8 cellular contexts compared by ENCODE assay signal in genomic region chr10:70233109-70233938, GRCh38. TPM values are rescaled to one million over a fixed set of nuclear protein-coding genes. Genes with fewer than 3 reads are reported as not detected.
DNase-seq lines count a peak whose midpoint lies in the region; ATAC-seq and TF ChIP-seq lines count a peak whose summit lies in the region.

PPA1 (minus strand) TSS chr10:70233429; CDS start chr10:70233327, 102 bp downstream.

- H3K27ac ChIP-seq in HUES48 (ENCODE audit: low read depth, low read length) (peak within 1 kb of the TSS; percentile 86), endodermal cell (ENCODE audit: low read depth, low read length) (peak within 1 kb of the TSS; percentile 16), mesodermal cell (ENCODE audit: low read depth, low read length, severe bottlenecking) (no peak within 1 kb of the TSS)

- H3K27ac Mint-ChIP-seq in endodermal cell: peak within 1 kb of the TSS; percentile 96

- peaks cover 17% of the 10 kb centered on the region for H3K9me3 Mint-ChIP-seq in endodermal cell

- peaks cover 17% of the 10 kb centered on the region for H3K27me3 Mint-ChIP-seq in endodermal cell (ENCODE audit: insufficient read depth)

- 0 to 1% methylated on average over 37 to 73 of the region's 74 CpGs for WGBS in endodermal cell (ENCODE audit: insufficient coverage in 1 of 2, insufficient read length in 1 of 2), 2 experiments
- WGBS in mesodermal cell (ENCODE audit: insufficient coverage in 2 of 2), 2 experiments: 0 to 1% methylated on average over 64 to 71 of the region's 74 CpGs

- DNase-seq in Caki2 (ENCODE audit: low read depth) (peak; percentile 89), NT2/D1 (ENCODE audit: low read depth, low spot score) (peak; percentile 92), endodermal cell (peak; percentile 99)
- DNase-seq in activated CD8-positive, alpha-beta memory T cell treated with anti-CD3 and anti-CD28 coated beads, Interleukin-2, amount 50 U/mL, for 1 hour (ENCODE audit: extremely low read depth): peak; percentile 95
- peak; percentile 99 to 100 for DNase-seq in stimulated activated CD8-positive, alpha-beta memory T cell treated with anti-CD3 and anti-CD28 coated beads, Interleukin-15, amount 100 ng/mL, for 4 hours (ENCODE audit: low read depth in 2 of 2)

- in situ Hi-C loops in Caki2 (cut with HindIII; ENCODE audit: low pct_unique_long_range_greater_than_20kb, low sequenced_read_pairs): no loop called here

- H3K36me3 Mint-ChIP-seq in endodermal cell (ENCODE audit: low read depth): peaks cover 17% of the 10 kb centered on the region

- H3K4me1 ChIP-seq in HUES48 (ENCODE audit: control insufficient read depth, insufficient read depth, low read length) (peaks cover 3% of the 10 kb centered on the region), NT2/D1 (ENCODE audit: insufficient read depth, insufficient read length) (no peaks in the 10 kb centered on the region), endodermal cell (ENCODE audit: control insufficient read depth, insufficient read depth, low read length) (no peaks in the 10 kb centered on the region), mesodermal cell (ENCODE audit: control insufficient read depth, insufficient read depth, low read length, poor library complexity, severe bottlenecking) (no peaks in the 10 kb centered on the region)

- H3K36me3 ChIP-seq in HUES48 (ENCODE audit: control insufficient read depth, insufficient read depth, low read length) (peaks cover 22% of the 10 kb centered on the region), NT2/D1 (ENCODE audit: insufficient read depth, insufficient read length, low read length) (peaks cover 24% of the 10 kb centered on the region), endodermal cell (ENCODE audit: control insufficient read depth, insufficient read depth, low read length) (peaks cover 19% of the 10 kb centered on the region), mesodermal cell (ENCODE audit: control insufficient read depth, insufficient read depth, low read length) (peaks cover 20% of the 10 kb centered on the region)

- H3K4me3 Mint-ChIP-seq in endodermal cell: peak within 1 kb of the TSS; percentile 83

- H3K9me3 ChIP-seq in HUES48 (ENCODE audit: control insufficient read depth, insufficient read depth, low read length) (0 out of 2 replicates have a peak, but pooled peaks cover 4% of the 10 kb centered on the region), NT2/D1 (ENCODE audit: insufficient read depth, low read length) (no peaks in the 10 kb centered on the region), endodermal cell (ENCODE audit: control insufficient read depth, low read length) (peaks cover 13% of the 10 kb centered on the region), mesodermal cell (ENCODE audit: control insufficient read depth, low read length) (no peaks in the 10 kb centered on the region)

- peak; percentile 66 for TF ChIP-seq CTCF in endodermal cell (conservative IDR thresholded peaks at IDR 0.05)

- H3K9ac ChIP-seq in HUES48 (ENCODE audit: low read depth, low read length): peak within 1 kb of the TSS; percentile 94
- peak within 1 kb of the TSS; percentile 82 for H3K9ac ChIP-seq in NT2/D1 (ENCODE audit: insufficient read length, low read depth)
- H3K9ac ChIP-seq in endodermal cell (ENCODE audit: extremely low read depth, low read length, poor library complexity, severe bottlenecking): peak within 1 kb of the TSS; percentile 82

- H3K4me3 ChIP-seq in HUES48 (ENCODE audit: low read depth, low read length): peak within 1 kb of the TSS; percentile 92
- peak within 1 kb of the TSS; percentile 75 for H3K4me3 ChIP-seq in NT2/D1 (ENCODE audit: insufficient read length, low read depth)
- H3K4me3 ChIP-seq in endodermal cell (ENCODE audit: low read length): peak within 1 kb of the TSS; percentile 90
- peak within 1 kb of the TSS; percentile 79 for H3K4me3 ChIP-seq in mesodermal cell (ENCODE audit: extremely low read depth, insufficient read depth, low read length, poor library complexity, severe bottlenecking)

- ATAC-seq in GM21381 (IDR thresholded peaks at IDR 0.05; ENCODE audit: unreplicated experiment): peak; percentile 90

- peaks cover 4% of the 10 kb centered on the region for H3K4me1 Mint-ChIP-seq in endodermal cell

- H3K27me3 ChIP-seq in HUES48 (ENCODE audit: control insufficient read depth, insufficient read depth, low read length) (no peaks in the 10 kb centered on the region), NT2/D1 (ENCODE audit: insufficient read depth, insufficient read length) (no peaks in the 10 kb centered on the region), endodermal cell (ENCODE audit: control insufficient read depth, insufficient read depth, low read length, poor library complexity, severe bottlenecking) (no peaks in the 10 kb centered on the region)

RNA-seq across cellular contexts. Expression of gene PPA1, which starts in this region (rescaled TPM):
- total RNA-seq in Caki2 (2014; rRNA removed; shearing (Covaris generic); ENCODE audit: low replicate concordance): 182 and 204 TPM in 2 replicates
- 10 to 100 TPM; 63.3 to 72.1 TPM for total RNA-seq in endodermal cell
- 120 TPM for polyA plus RNA-seq in endodermal cell (2013, experiment 1 of 2)
- polyA plus RNA-seq in endodermal cell (2013, experiment 2 of 2): 119 TPM
- polyA plus RNA-seq in mesodermal cell (2013, experiment 1 of 2): 91.5 TPM
- 95.7 TPM for polyA plus RNA-seq in mesodermal cell (2013, experiment 2 of 2)
